8 cellular contexts compared by ENCODE assay signal in genomic region chr14:58331111-58331510, GRCh38. TPM values are rescaled to one million over a fixed set of nuclear protein-coding genes. Genes with fewer than 3 reads are reported as not detected.
DNase-seq lines count a peak whose midpoint lies in the region; TF ChIP-seq lines count a peak whose summit lies in the region.

No MANE protein-coding gene starts in this region.

- no peaks in the 10 kb centered on the region for H3K9me3 ChIP-seq in DOHH2 (ENCODE audit: control insufficient read depth, insufficient read depth, low read length)
- H3K9me3 ChIP-seq in HAP-1 = no peaks in the 10 kb centered on the region

- no peaks in the 10 kb centered on the region for H3K9me3 Mint-ChIP-seq in activated naive CD4-positive, alpha-beta T cell treated with anti-CD3 and anti-CD28 coated beads, Interleukin-2, amount 10 ng/mL, durations not matched to agents 7 days and 5 days

- H3K27me3 ChIP-seq in DOHH2 (ENCODE audit: control insufficient read depth, low read length) = no peaks in the 10 kb centered on the region
- H3K27me3 ChIP-seq in HAP-1 (ENCODE audit: low read depth) = no peaks in the 10 kb centered on the region

- H3K36me3 Mint-ChIP-seq in activated naive CD4-positive, alpha-beta T cell treated with anti-CD3 and anti-CD28 coated beads, Interleukin-2, amount 10 ng/mL, durations not matched to agents 7 days and 5 days = peaks cover 30% of the 10 kb centered on the region

- in situ Hi-C loops in HAP-1 (cut with MboI; ENCODE audit: low sequenced_read_pairs) = no loop called here

- H3K4me2 ChIP-seq in DOHH2 (ENCODE audit: low read length) = peak overlapping the region; percentile 56

- peak overlapping the region; percentile 64 for H3K27ac Mint-ChIP-seq in activated naive CD4-positive, alpha-beta T cell treated with anti-CD3 and anti-CD28 coated beads, Interleukin-2, amount 10 ng/mL, durations not matched to agents 7 days and 5 days

- H3K4me3 ChIP-seq in DOHH2 (ENCODE audit: low read length) = peak overlapping the region; percentile 52
- H3K4me3 ChIP-seq in HAP-1 = no peak overlapping the region

- no peaks in the 10 kb centered on the region for H3K27me3 Mint-ChIP-seq in activated naive CD4-positive, alpha-beta T cell treated with anti-CD3 and anti-CD28 coated beads, Interleukin-2, amount 10 ng/mL, durations not matched to agents 7 days and 5 days

- H3K4me1 ChIP-seq in DOHH2 (ENCODE audit: control insufficient read depth, low read length) (peaks cover 17% of the 10 kb centered on the region), HAP-1 (peaks cover 9% of the 10 kb centered on the region)

- H3K27ac ChIP-seq in DOHH2 (ENCODE audit: low read depth, low read length) = no peak overlapping the region

- H4K20me1 ChIP-seq in DOHH2 (ENCODE audit: control insufficient read depth, insufficient read depth, low read depth, low read length) = no peaks in the 10 kb centered on the region

- no peaks in the 10 kb centered on the region for H3K9me2 ChIP-seq in DOHH2 (replicated peaks; ENCODE audit: control insufficient read depth, low read length)

- peaks cover 8% of the 10 kb centered on the region for H3K79me2 ChIP-seq in DOHH2 (ENCODE audit: control insufficient read depth, low read length)

- H3K4me3 Mint-ChIP-seq in activated naive CD4-positive, alpha-beta T cell treated with anti-CD3 and anti-CD28 coated beads, Interleukin-2, amount 10 ng/mL, durations not matched to agents 7 days and 5 days = peak overlapping the region; percentile 27

- peaks cover 19% of the 10 kb centered on the region for H3K4me1 Mint-ChIP-seq in activated naive CD4-positive, alpha-beta T cell treated with anti-CD3 and anti-CD28 coated beads, Interleukin-2, amount 10 ng/mL, durations not matched to agents 7 days and 5 days

- no peak for TF ChIP-seq CTCF in DOHH2 (IDR thresholded peaks at IDR 0.05; ENCODE audit: low read depth, low read length, poor library complexity, severe bottlenecking)

- H3K36me3 ChIP-seq in DOHH2 (ENCODE audit: control insufficient read depth, low read length) (peaks cover 71% of the 10 kb centered on the region), HAP-1 (replicated peaks) (peaks cover 10% of the 10 kb centered on the region)

- CTCF ChIA-PET in activated naive CD4-positive, alpha-beta T cell treated with anti-CD3 and anti-CD28 coated beads, Interleukin-2, amount 10 ng/mL, durations not matched to agents 7 days and 5 days (lab: Charles Lee) = interaction anchor here (1.3 kb wide), 1 partner anchor 65 kb away, joined by 3 read pairs; the partner anchor contains the start of gene TOMM20L

- peaks cover 13% of the 10 kb centered on the region; the same call in 1 of the 2 replicates for H3F3A ChIP-seq in DOHH2 (ENCODE audit: control insufficient read depth, insufficient read depth)

- DNase-seq in HAP-1 (ENCODE audit: low spot score in 2 of 2) (peak; percentile 94 to 95), M059J (ENCODE audit: low read depth) (peak; percentile 89), SIG-M5 (lab: John Stamatoyannopoulos, UW) (peak; percentile 4), germinal center (ENCODE audit: low spot score) (peak; percentile 29), occipital lobe (lab: John Stamatoyannopoulos, UW) (peak; percentile 73), superior temporal gyrus (ENCODE audit: extremely low spot score) (peak; percentile 98)
- DNase-seq in activated naive CD4-positive, alpha-beta T cell treated with anti-CD3 and anti-CD28 coated beads, Interleukin-2, amount 10 ng/mL, durations not matched to agents 7 days and 5 days = peak; percentile 92

RNA-seq across cellular contexts. Expression of gene ARID4A, which starts 32.8 kb away (rescaled TPM):
- 3.9 and 6.5 TPM in 2 replicates for total RNA-seq in M059J (2014; rRNA removed; shearing (Covaris generic))
- total RNA-seq in occipital lobe = 64.1 TPM

Comparison
In these comparisons a context has a peak if more than half of its experiments do, and no peak if none do; other contexts are left out.
1. DNase-seq: peak in every context shown above with its lines; median percentile 98 in superior temporal gyrus; 94 in HAP-1; 92 in activated naive CD4-positive, alpha-beta T cell treated with anti-CD3 and anti-CD28 coated beads, Interleukin-2, amount 10 ng/mL, durations not matched to agents 7 days and 5 days; 89 in M059J; 73 in occipital lobe; 29 in germinal center; 4 in SIG-M5.